In the genomic region with DNA sequence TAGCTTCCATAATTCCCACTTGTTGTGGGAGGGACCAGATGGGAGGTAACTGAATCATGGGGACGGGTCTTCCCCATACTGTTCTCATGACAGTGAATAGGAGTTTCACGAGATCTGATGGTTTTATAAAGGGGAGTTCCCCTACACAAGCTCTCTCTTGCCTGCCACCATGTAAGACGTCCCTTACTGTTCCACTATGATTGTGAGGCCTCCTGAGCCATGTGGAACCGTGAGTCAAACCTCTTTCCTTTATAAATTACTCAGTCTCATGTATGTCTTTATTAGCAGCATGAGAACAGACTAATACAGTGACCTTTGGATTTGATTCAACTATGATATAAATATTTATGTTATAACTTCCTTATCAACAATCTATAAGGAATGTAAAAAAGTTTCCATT, we compare ENCODE assay signal across 7 cellular contexts.
"Had no signal": no experiment of that assay in that cellular context is flagged by ENCODE, and none has a peak within 500 bp of the region (broad histone marks: within the 10 kb centered on the region; RNA-seq: fewer than 3 reads in every experiment).

No MANE protein-coding gene starts in this region.

- H2AFZ ChIP-seq: GM23248 had no signal

- H3K4me1 ChIP-seq: HAP-1 had no signal

- H3K9ac ChIP-seq: GM23248 had no signal

- H3K36me3 ChIP-seq: HAP-1 had no signal

- H3K27ac Mint-ChIP-seq: HFFc6 had no signal

- H3K4me3 Mint-ChIP-seq: HFFc6 had no signal

- H3K9me3 ChIP-seq: HAP-1 had no signal

- ATAC-seq: HCT116, K562 had no signal

- H3K4me3 ChIP-seq: GM23248, HAP-1, K562 had no signal

- H3K27ac ChIP-seq: GM23248, HL-60 had no signal

- DNase-seq: GM23248, HFFc6, KG1 had no signal
